ENCODE assay signal across 17 cellular contexts in genomic region chr15:62874064-62874463, GRCh38.
A peak's percentile ranks its signal among the peaks of the same experiment; 100 is the strongest.
DNase-seq lines count a peak whose midpoint lies in the region; ATAC-seq, FAIRE-seq and TF ChIP-seq lines count a peak whose summit lies in the region.
"Had no signal": no experiment of that assay in that cellular context is flagged by ENCODE, and none has a peak within 500 bp of the region (broad histone marks: within the 10 kb centered on the region; RNA-seq: fewer than 3 reads in every experiment).

No MANE protein-coding gene starts in this region.

- TF ChIP-seq EP300 in gastroesophageal sphincter (IDR thresholded peaks at IDR 0.05), result no peak

- H3K9ac ChIP-seq in IMR-90 (ENCODE audit: low read depth, low read length) (no peak overlapping the region), trophoblast cell (ENCODE audit: low read length) (no peak overlapping the region), stomach smooth muscle (ENCODE audit: low read length in 2 of 2) (peak overlapping the region in 1 of 2 donors; percentile 83)

- no peaks in the 10 kb centered on the region for H3K9me1 ChIP-seq in IMR-90 (ENCODE audit: insufficient read depth, low read length)

- H2BK120ac ChIP-seq in IMR-90 (ENCODE audit: low read depth, low read length) (0 out of 2 replicates have a peak overlapping the region, but pooled peaks have one; percentile 14), trophoblast cell (ENCODE audit: insufficient read depth, low read length, poor library complexity) (peak overlapping the region; percentile 99)

- peak overlapping the region; percentile 7 for H4K12ac ChIP-seq in trophoblast cell (ENCODE audit: low read depth, low read length)

- in situ Hi-C loops in IMR-90 (cut with MboI; ENCODE audit: low sequenced_read_pairs), result no loop called here

- DNase-seq in IMR-90 (no peak), trophoblast cell (no peak), RCC 7860 (ENCODE audit: low spot score) (no peak), HCEC 1CT (no peak)
- no peak for DNase-seq in effector memory CD4-positive, alpha-beta T cell
- DNase-seq: CD8-positive, alpha-beta T cell; COR-L47; DND-41; GDM1; GOT3 had no signal

- H3K4me2 ChIP-seq in IMR-90 (ENCODE audit: low read depth, low read length), result no peak overlapping the region
- no peak overlapping the region for H3K4me2 ChIP-seq in trophoblast cell (ENCODE audit: low read length)

- H4K91ac ChIP-seq in IMR-90 (ENCODE audit: insufficient read depth, low read depth, low read length) (no peak overlapping the region), trophoblast cell (ENCODE audit: low read depth, low read length) (peak overlapping the region; percentile 91)

- H2BK5ac ChIP-seq in IMR-90 (ENCODE audit: low read depth, low read length, poor library complexity, severe bottlenecking) (no peak overlapping the region), trophoblast cell (ENCODE audit: low read depth, low read length, poor library complexity) (peak overlapping the region; percentile 84)

- WGBS in IMR-90 (ENCODE audit: extremely low coverage in 2 of 2, insufficient read length in 1 of 2), 2 experiments, result no CpG with 5 or more reads among the region's 3 CpGs
- WGBS in gastroesophageal sphincter (ENCODE audit: low coverage in 1 of 2), 2 donors, result 76 to 95% methylated on average over 2 to 3 of the region's 3 CpGs
- WGBS in trophoblast cell (ENCODE audit: extremely low coverage, insufficient coverage, insufficient read length), result no CpG with 5 or more reads among the region's 3 CpGs

- H3K23ac ChIP-seq in IMR-90 (ENCODE audit: low read depth, low read length) (no peak overlapping the region), trophoblast cell (ENCODE audit: low read length) (no peak overlapping the region)

- ATAC-seq in IMR-90 (ENCODE audit: low read depth) (no peak), gastroesophageal sphincter (no peak)
- ATAC-seq: CD8-positive, alpha-beta T cell; HCT116; HepG2 had no signal

- no peak for FAIRE-seq in RCC 7860 (lab: Jason Lieb, UNC)
- FAIRE-seq: GM19239, HepG2, HTR-8/SVneo had no signal

- H3K56ac ChIP-seq in IMR-90 (ENCODE audit: extremely low read depth, insufficient read depth, low read length), result no peak overlapping the region

- no peak overlapping the region for H2AFZ ChIP-seq in IMR-90 (replicated peaks; ENCODE audit: low read length, poor library complexity)
- H2AFZ ChIP-seq in trophoblast cell (ENCODE audit: insufficient read depth, low read length, poor library complexity), result peak overlapping the region; percentile 39

- no peak overlapping the region for H4K5ac ChIP-seq in IMR-90 (ENCODE audit: low read depth, low read length)

- H3K79me2 ChIP-seq in trophoblast cell (ENCODE audit: control insufficient read depth, insufficient read depth, low read length, poor library complexity), result peaks cover 23% of the 10 kb centered on the region

- H3K4me3 ChIP-seq in IMR-90 (ENCODE audit: insufficient read depth, low read depth, low read length), result no peak overlapping the region
- H3K4me3 ChIP-seq in gastroesophageal sphincter, result no peak overlapping the region
- H3K4me3 ChIP-seq in trophoblast cell (ENCODE audit: low read depth, low read length), result no peak overlapping the region
- H3K4me3 ChIP-seq in stomach smooth muscle (ENCODE audit: low read length in 2 of 2), result no peak overlapping the region
- no peak overlapping the region for H3K4me3 ChIP-seq in effector memory CD4-positive, alpha-beta T cell (ENCODE audit: insufficient read depth, low read depth, low read length, poor library complexity, severe bottlenecking)

- intact Hi-C loops in IMR-90 (cut with micrococcal nuclease), result no loop called here

- no peaks in the 10 kb centered on the region for H3K27me3 ChIP-seq in IMR-90 (ENCODE audit: control insufficient read depth, insufficient read depth, low read length)
- H3K27me3 ChIP-seq in gastroesophageal sphincter, result no peaks in the 10 kb centered on the region
- H3K27me3 ChIP-seq in trophoblast cell (ENCODE audit: insufficient read depth, low read length), result no peaks in the 10 kb centered on the region
- H3K27me3 ChIP-seq in stomach smooth muscle (ENCODE audit: control insufficient read depth in 1 of 2, insufficient read depth in 2 of 2, low read length in 2 of 2), result no peaks in the 10 kb centered on the region
- H3K27me3 ChIP-seq in effector memory CD4-positive, alpha-beta T cell (replicated peaks; ENCODE audit: control insufficient read depth, insufficient read depth, low read length, poor library complexity, severe bottlenecking), result no peaks in the 10 kb centered on the region

- CTCF ChIA-PET in IMR-90 (lab: Yijun Ruan, JAX), result interaction anchor here (0.6 kb wide), 1 partner anchor 304 kb away, joined by 3 read pairs; no protein-coding TSS in a partner anchor

- H3K79me1 ChIP-seq in IMR-90 (ENCODE audit: low read depth in 1 of 2, low read length in 2 of 2) (no peaks in the 10 kb centered on the region), trophoblast cell (ENCODE audit: low read length) (peaks cover 55% of the 10 kb centered on the region)

- H2BK15ac ChIP-seq in IMR-90 (ENCODE audit: low read depth, low read length), result no peak overlapping the region

- no peak overlapping the region for H2AK9ac ChIP-seq in IMR-90 (replicated peaks; ENCODE audit: low read depth, low read length, poor library complexity)

- peak overlapping the region; percentile 98 for H2BK12ac ChIP-seq in trophoblast cell (ENCODE audit: low read length)

- POLR2A ChIA-PET in IMR-90 (lab: Charles Lee; ENCODE audit: unreplicated experiment), result no interaction called here

- no peak overlapping the region for H4K8ac ChIP-seq in IMR-90 (ENCODE audit: low read depth in 2 of 2, low read length in 2 of 2)
- H4K8ac ChIP-seq in trophoblast cell (ENCODE audit: low read depth, low read length), result peak overlapping the region; percentile 72

- BruUV-seq in IMR-90 (replicated peaks; lab: Mats Ljungman, UMichigan), result no TSS peak

- TF ChIP-seq POLR2A in IMR-90 (IDR thresholded peaks at IDR 0.05; ENCODE audit: low read depth, low read length) (no peak), gastroesophageal sphincter (IDR thresholded peaks at IDR 0.05) (no peak)

- H3K36me3 ChIP-seq in IMR-90 (ENCODE audit: control insufficient read depth, insufficient read depth, low read length), result no peaks in the 10 kb centered on the region
- no peaks in the 10 kb centered on the region for H3K36me3 ChIP-seq in gastroesophageal sphincter
- no peaks in the 10 kb centered on the region for H3K36me3 ChIP-seq in trophoblast cell (ENCODE audit: control insufficient read depth in 1 of 2, insufficient read depth in 2 of 2, low read length in 2 of 2)
- no peaks in the 10 kb centered on the region for H3K36me3 ChIP-seq in stomach smooth muscle (ENCODE audit: control insufficient read depth in 2 of 2, insufficient read depth in 2 of 2, low read length in 2 of 2)
- H3K36me3 ChIP-seq in effector memory CD4-positive, alpha-beta T cell (ENCODE audit: control insufficient read depth, insufficient read depth, low read length), result no peaks in the 10 kb centered on the region

- H3K9me3 ChIP-seq in IMR-90 (ENCODE audit: control insufficient read depth, insufficient read depth, low read length), result peaks cover 3% of the 10 kb centered on the region; the same call in 1 of the 2 replicates
- no peaks in the 10 kb centered on the region for H3K9me3 ChIP-seq in gastroesophageal sphincter
- H3K9me3 ChIP-seq in trophoblast cell (ENCODE audit: insufficient read depth, low read depth, low read length), result peaks cover 2% of the 10 kb centered on the region
- H3K9me3 ChIP-seq in stomach smooth muscle (ENCODE audit: control insufficient read depth in 2 of 2, low read length in 2 of 2), result peaks cover 0 to 4% of the 10 kb centered on the region in 2 donors
- no peaks in the 10 kb centered on the region for H3K9me3 ChIP-seq in effector memory CD4-positive, alpha-beta T cell (ENCODE audit: control insufficient read depth, low read length)

- TF ChIP-seq RAD21 in IMR-90 (IDR thresholded peaks at IDR 0.05; ENCODE audit: low read length), result no peak

- H3K14ac ChIP-seq in IMR-90 (replicated peaks; ENCODE audit: low read depth, low read length), result peak overlapping the region; percentile 58; the same call in 1 of the 2 replicates
- H3K14ac ChIP-seq in trophoblast cell (ENCODE audit: low read length), result peak overlapping the region; percentile 91

- H2BK20ac ChIP-seq in IMR-90 (ENCODE audit: low read depth, low read length), result no peak overlapping the region

- dilution Hi-C loops in IMR-90 (cut with HindIII; ENCODE audit: low sequenced_read_pairs, unreplicated experiment), result no loop called here

- H3K27ac ChIP-seq in IMR-90 (ENCODE audit: insufficient read depth, low read length) (no peak overlapping the region), gastroesophageal sphincter (peak overlapping the region; percentile 77 to 90 (median 88)), trophoblast cell (ENCODE audit: low read depth, low read length) (peak overlapping the region; percentile 98), stomach smooth muscle (ENCODE audit: low read length) (peak overlapping the region; percentile 98)
- H3K27ac ChIP-seq in effector memory CD4-positive, alpha-beta T cell (ENCODE audit: insufficient read depth, low read length, poor library complexity, severe bottlenecking), result no peak overlapping the region
- H3K27ac ChIP-seq: 22Rv1 had no signal

- no peak overlapping the region for H2AK5ac ChIP-seq in IMR-90 (ENCODE audit: low read depth, low read length)
- H2AK5ac ChIP-seq in trophoblast cell (ENCODE audit: low read length), result peak overlapping the region; percentile 86

- TF ChIP-seq CTCF in IMR-90 (conservative IDR thresholded peaks at IDR 0.05; ENCODE audit: low read depth, low read length) (no peak), gastroesophageal sphincter (IDR thresholded peaks at IDR 0.05) (no peak)

- H3K18ac ChIP-seq in IMR-90 (ENCODE audit: low read depth, low read length) (no peak overlapping the region), trophoblast cell (ENCODE audit: low read length) (peak overlapping the region; percentile 86)

- H3K4ac ChIP-seq in IMR-90 (ENCODE audit: low read depth, low read length) (no peak overlapping the region), trophoblast cell (ENCODE audit: low read depth, low read length) (peak overlapping the region; percentile 59)

- H4K20me1 ChIP-seq in IMR-90 (ENCODE audit: insufficient read depth, low read length), result no peaks in the 10 kb centered on the region

- H3K4me1 ChIP-seq in IMR-90 (ENCODE audit: control insufficient read depth, insufficient read depth, low read length) (peaks cover 4% of the 10 kb centered on the region), gastroesophageal sphincter (peaks cover 3 to 56% (median 4%) of the 10 kb centered on the region in 3 donors), trophoblast cell (ENCODE audit: control insufficient read depth in 1 of 2, insufficient read depth in 2 of 2, low read length in 2 of 2) (peaks cover 20 to 36% of the 10 kb centered on the region in 2 experiments), stomach smooth muscle (ENCODE audit: control insufficient read depth, insufficient read depth, low read length) (peaks cover 52% of the 10 kb centered on the region)
- no peaks in the 10 kb centered on the region for H3K4me1 ChIP-seq in effector memory CD4-positive, alpha-beta T cell (ENCODE audit: control insufficient read depth, insufficient read depth, low read length, poor library complexity, severe bottlenecking)

Comparison
In these comparisons a context has a peak if more than half of its experiments do, and no peak if none do; other contexts are left out.
1. H3K27ac ChIP-seq: peak in gastroesophageal sphincter (4 of 4), trophoblast cell (single experiment) and stomach smooth muscle (single experiment); none in IMR-90 (single experiment) and effector memory CD4-positive, alpha-beta T cell (single experiment).